ENCODE assay signal across 8 cellular contexts in the genomic region with DNA sequence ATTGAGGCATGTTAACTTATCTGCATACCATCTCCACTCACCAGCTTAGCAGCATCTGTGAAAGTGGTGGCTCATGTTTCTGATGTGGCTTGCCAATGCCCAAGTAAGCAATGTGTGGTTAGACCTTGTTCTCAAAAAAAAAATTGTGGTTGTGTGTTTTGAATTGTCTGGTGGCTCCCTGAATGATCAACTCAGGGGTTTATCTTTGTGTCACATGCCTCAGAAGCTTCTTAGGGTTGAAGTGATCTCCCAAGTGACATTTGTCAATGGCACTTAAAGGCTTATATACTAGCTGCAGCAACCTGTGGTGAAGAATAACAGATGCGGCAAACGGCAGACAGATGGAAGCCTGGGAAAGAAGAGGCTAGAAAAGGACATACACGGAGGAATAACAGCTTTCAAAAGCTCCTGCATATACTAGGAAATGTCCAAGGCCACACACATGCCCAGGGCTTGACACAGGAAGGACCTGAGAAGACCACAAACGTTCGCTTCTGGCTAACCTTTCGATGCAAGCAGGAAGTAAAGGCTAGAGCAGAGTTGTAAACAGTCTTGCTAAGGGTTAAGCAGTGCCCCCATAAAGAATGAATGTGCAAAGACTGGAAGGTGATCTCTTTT. TPM values are rescaled to one million over a fixed set of nuclear protein-coding genes. Genes with fewer than 3 reads are reported as not detected.
DNase-seq lines count a peak whose midpoint lies in the region; ATAC-seq and TF ChIP-seq lines count a peak whose summit lies in the region.

No MANE protein-coding gene starts in this region.

- TF ChIP-seq CTCF in lower lobe of right lung (IDR thresholded peaks at IDR 0.05) (no peak), heart left ventricle (IDR thresholded peaks at IDR 0.05) (no peak)

- H3K36me3 ChIP-seq in lower lobe of right lung, result no peaks in the 10 kb centered on the region
- H3K36me3 ChIP-seq in heart left ventricle, result no peaks in the 10 kb centered on the region

- TF ChIP-seq POLR2A in heart left ventricle (IDR thresholded peaks at IDR 0.05), result no peak

- no peak overlapping the region for H3K27ac ChIP-seq in lower lobe of right lung
- H3K27ac ChIP-seq in heart left ventricle, result no peak overlapping the region

- intact Hi-C loops in lower lobe of right lung (cut with DNase I), result loop anchor here (10.0 kb wide), 1 partner anchor 241 kb away; no protein-coding TSS in a partner anchor
- intact Hi-C loops in left ventricle myocardium superior (cut with micrococcal nuclease), result no loop called here
- intact Hi-C loops in heart left ventricle (cut with DNase I), result no loop called here

- in situ Hi-C loops in KBM-7 (cut with MboI; ENCODE audit: low pct_unique_long_range_greater_than_20kb, low sequenced_read_pairs), result loop anchor here (25.0 kb wide), 2 partner anchors 243 to 618 kb away; no protein-coding TSS in a partner anchor

- H3K4me1 ChIP-seq in lower lobe of right lung (no peaks in the 10 kb centered on the region), heart left ventricle (peaks cover 0 to 6% (median 0%) of the 10 kb centered on the region in 12 donors)

- H3K9me3 ChIP-seq in lower lobe of right lung (peaks cover 8% of the 10 kb centered on the region), heart left ventricle (peaks cover 0 to 19% (median 3%) of the 10 kb centered on the region in 12 donors)

- ATAC-seq in GM21526 (IDR thresholded peaks at IDR 0.05; ENCODE audit: low FRiP score, unreplicated experiment), result peak; percentile 85
- ATAC-seq in lower lobe of right lung, result peak; percentile 30 to 31
- ATAC-seq in left ventricle myocardium superior, result no peak
- ATAC-seq in heart left ventricle, result no peak

- H3K27me3 ChIP-seq in lower lobe of right lung (ENCODE audit: low read depth), result no peaks in the 10 kb centered on the region
- H3K27me3 ChIP-seq in heart left ventricle, result no peaks in the 10 kb centered on the region

- DNase-seq in Daoy (ENCODE audit: low read depth) (peak; percentile 50), KBM-7 (peak; percentile 86), lower lobe of right lung (no peak), GOT3 (lab: John Stamatoyannopoulos, UW) (no peak), left ventricle myocardium superior (no peak), heart left ventricle (no peak)
- peak; percentile 34 for DNase-seq in activated CD4-positive, alpha-beta T cell treated with anti-CD3 and anti-CD28 coated beads, Interleukin-2, amount 50 U/mL, for 1 hour

- WGBS in heart left ventricle, 4 donors, result 44 to 63% (median 52%) methylated on average over 6 of the region's 6 CpGs

- H3K4me3 ChIP-seq in lower lobe of right lung, result no peak overlapping the region
- no peak overlapping the region for H3K4me3 ChIP-seq in heart left ventricle

RNA-seq across cellular contexts. Expression of a gene that starts 42.2 kb away (rescaled TPM):
- 10.7 and 14.3 TPM in 2 replicates for total RNA-seq in Daoy (2014; rRNA removed; shearing (Covaris generic))
- total RNA-seq in lower lobe of right lung, result 7.2 TPM
- 4.8 TPM for total RNA-seq in left ventricle myocardium superior
- total RNA-seq in heart left ventricle, result 10 to 100 TPM in 2 of 9 donors, 1 to 10 TPM in 7; 3.7 to 14.0 (median 8.7) TPM
- 1 to 10 TPM; 2.1 to 4.4 TPM for polyA plus RNA-seq in heart left ventricle

Comparison
In these comparisons a context has a peak if more than half of its experiments do, and no peak if none do; other contexts are left out.
1. DNase-seq: peak in Daoy (single experiment), KBM-7 (single experiment) and activated CD4-positive, alpha-beta T cell treated with anti-CD3 and anti-CD28 coated beads, Interleukin-2, amount 50 U/mL, for 1 hour (single experiment); none in lower lobe of right lung (single experiment), GOT3 (single experiment), left ventricle myocardium superior (single experiment) and heart left ventricle (0 of 5).
2. ATAC-seq: peak in GM21526 (single experiment) and lower lobe of right lung (2 of 2); none in left ventricle myocardium superior (single experiment) and heart left ventricle (0 of 4).